Comparison of ENCODE assay signal across 8 cellular contexts in the genomic region with DNA sequence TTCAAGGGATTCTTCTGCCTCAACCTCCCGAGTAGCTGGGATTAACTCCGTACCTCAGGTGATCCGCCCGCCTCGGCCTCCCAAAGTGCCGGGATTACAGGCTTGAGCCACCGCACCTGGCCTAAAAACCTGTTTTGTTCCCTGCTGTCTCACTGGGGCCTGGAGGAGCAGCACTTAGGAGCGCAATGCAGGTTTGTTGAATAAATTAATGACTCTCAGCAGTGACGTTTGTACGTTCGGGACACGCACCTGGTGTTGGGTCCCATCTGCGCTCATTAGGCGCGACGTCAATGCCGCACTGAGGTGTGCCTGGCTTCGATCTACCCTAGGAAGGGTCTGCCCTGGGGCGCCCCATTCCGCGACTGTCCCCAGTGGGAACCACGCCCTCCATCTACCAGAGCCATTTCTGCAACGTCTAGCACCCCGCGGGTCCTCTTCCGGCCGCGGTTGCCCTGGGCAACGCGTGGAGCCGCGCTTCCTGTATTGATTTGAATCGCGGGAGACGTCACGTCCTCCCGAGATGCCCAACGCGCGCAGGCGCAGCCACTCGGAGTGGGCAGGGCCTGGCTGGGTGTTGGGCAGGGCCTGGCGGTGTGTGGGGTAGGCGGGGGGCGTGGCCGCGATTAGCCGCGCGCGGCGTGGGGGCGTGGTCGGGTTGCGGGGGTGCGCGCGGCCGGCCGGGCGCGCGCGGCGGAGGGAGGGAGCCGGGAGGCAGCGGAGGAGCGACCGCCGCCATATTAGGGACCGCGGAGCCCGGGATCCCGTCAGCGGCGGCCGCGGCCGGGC. TPM values are rescaled to one million over a fixed set of nuclear protein-coding genes. Genes with fewer than 3 reads are reported as not detected.
A peak's percentile ranks its signal among the peaks of the same experiment; 100 is the strongest.
DNase-seq lines count a peak whose midpoint lies in the region; ATAC-seq and TF ChIP-seq lines count a peak whose summit lies in the region.

A gene (plus strand): TSS at position 714 of the 786 bp plus-strand sequence. CDS start 16,679 bp downstream, outside the sequence.

- H3K4me3 Mint-ChIP-seq in activated T-cell treated with anti-CD3 and anti-CD28 coated beads, Interleukin-2, amount 50 U/mL, for 4 hours, result peak within 1 kb of the TSS; percentile 90

- peak within 1 kb of the TSS; percentile 87 for H3K27ac ChIP-seq in muscle layer of duodenum (ENCODE audit: low read length)

- H3K36me3 Mint-ChIP-seq in activated T-cell treated with anti-CD3 and anti-CD28 coated beads, Interleukin-2, amount 50 U/mL, for 4 hours (ENCODE audit: insufficient read depth), result peaks cover 11% of the 10 kb centered on the region

- H3K27me3 ChIP-seq in muscle layer of duodenum (ENCODE audit: low read depth, low read length), result no peaks in the 10 kb centered on the region

- peak within 1 kb of the TSS; percentile 83 to 91 for H3K4me3 ChIP-seq in muscle layer of duodenum (ENCODE audit: low read depth in 1 of 2, low read length in 2 of 2)

- peak; percentile 93 for DNase-seq in DMS153 treated with DMSO at 0.1 percent for 48 hours (lab: John Stamatoyannopoulos, UW; ENCODE audit: unreplicated experiment)
- DNase-seq in KBM-7, result peak; percentile 98
- peak; percentile 99 for DNase-seq in activated T-cell treated with anti-CD3 and anti-CD28 coated beads, Interleukin-2, amount 50 U/mL, for 4 hours
- DNase-seq in stimulated activated CD8-positive, alpha-beta memory T cell treated with anti-CD3 and anti-CD28 coated beads, Interleukin-7, amount 100 ng/mL, for 4 hours (ENCODE audit: low read depth in 2 of 2), result peak; percentile 98 to 100

- peaks cover 0 to 32% of the 10 kb centered on the region in 2 donors for H3K4me1 ChIP-seq in muscle layer of duodenum (ENCODE audit: control insufficient read depth in 1 of 2, insufficient read depth in 2 of 2, low read length in 2 of 2)

- in situ Hi-C loops in KBM-7 (cut with MboI; ENCODE audit: low pct_unique_long_range_greater_than_20kb, low sequenced_read_pairs), result no loop called here

- peaks cover 0 to 17% of the 10 kb centered on the region in 2 donors for H3K36me3 ChIP-seq in muscle layer of duodenum (ENCODE audit: control insufficient read depth in 1 of 2, insufficient read depth in 2 of 2, low read length in 2 of 2)

- no peaks in the 10 kb centered on the region for H3K9me3 ChIP-seq in muscle layer of duodenum (ENCODE audit: control insufficient read depth in 1 of 2, low read length in 2 of 2)

- peaks cover 45% of the 10 kb centered on the region for H3K4me1 Mint-ChIP-seq in activated T-cell treated with anti-CD3 and anti-CD28 coated beads, Interleukin-2, amount 50 U/mL, for 4 hours (ENCODE audit: low read depth)

- H3K27me3 Mint-ChIP-seq in activated T-cell treated with anti-CD3 and anti-CD28 coated beads, Interleukin-2, amount 50 U/mL, for 4 hours (ENCODE audit: low read depth), result no peaks in the 10 kb centered on the region

- ATAC-seq in GM21717 (IDR thresholded peaks at IDR 0.05; ENCODE audit: unreplicated experiment) (peak; percentile 66), esophagus mucosa (peak; percentile 93)
- ATAC-seq in activated T-cell treated with anti-CD3 and anti-CD28 coated beads, Interleukin-2, amount 50 U/mL, for 4 hours, result peak; percentile 93

- H3K9me3 Mint-ChIP-seq in activated T-cell treated with anti-CD3 and anti-CD28 coated beads, Interleukin-2, amount 50 U/mL, for 4 hours, result no peaks in the 10 kb centered on the region

TF ChIP-seq in PFSK-1, 5 proteins besides CTCF, POLR2A, EP300 and RAD21:
- TF ChIP-seq POLR2AphosphoS5 (IDR thresholded peaks at IDR 0.05; ENCODE audit: low read depth, low read length) (no peak; the same call in 1 of the 2 replicates), FOXP2 (optimal IDR thresholded peaks at IDR 0.05; ENCODE audit: borderline replicate concordance, extremely low read depth, extremely low read length, insufficient read depth) (peak; percentile 55), TAF1 (IDR thresholded peaks at IDR 0.05; ENCODE audit: borderline replicate concordance, insufficient read depth, low read length) (0 out of 2 replicates have a peak, but pooled peaks have one; percentile 30), SIN3A (IDR thresholded peaks at IDR 0.05; ENCODE audit: borderline replicate concordance, insufficient read depth, low read length) (0 out of 2 replicates have a peak, but pooled peaks have one; percentile 12)

RNA-seq across cellular contexts. Expression of the gene that starts here (rescaled TPM):
- polyA plus RNA-seq in PFSK-1 (2012; ENCODE audit: insufficient read length, low read depth), result 57.3 TPM
- 10 to 100 TPM; 30.4 to 38.1 (median 33.2) TPM for total RNA-seq in activated T-cell treated with anti-CD3 and anti-CD28 coated beads, Interleukin-2, amount 50 U/mL, for 4 hours
- 38.5 TPM for total RNA-seq in esophagus mucosa

Comparison
In these comparisons a context has a peak if more than half of its experiments do, and no peak if none do; other contexts are left out.
1. Peak in every context shown above with its lines: DNase-seq, ATAC-seq, H3K4me3 ChIP-seq and H3K27ac ChIP-seq.